In genomic region chr5:112186401-112186990, GRCh38 we compare ENCODE assay signal across 8 cellular contexts.
A peak's percentile ranks its signal among the peaks of the same experiment; 100 is the strongest.
DNase-seq lines count a peak whose midpoint lies in the region; ATAC-seq, FAIRE-seq and TF ChIP-seq lines count a peak whose summit lies in the region.

No MANE protein-coding gene starts in this region.

- H3K79me2 ChIP-seq in PC-9 (ENCODE audit: low read depth) (no peaks in the 10 kb centered on the region), neural progenitor cell (ENCODE audit: low read depth) (no peaks in the 10 kb centered on the region)

- H3K4me2 ChIP-seq in PC-9 (no peak overlapping the region), neural progenitor cell (no peak overlapping the region)

- no peak overlapping the region for H3K27ac ChIP-seq in CD4-positive, CD25-positive, alpha-beta regulatory T cell (ENCODE audit: insufficient read depth, low read length, poor library complexity, severe bottlenecking)
- H3K27ac ChIP-seq in PC-9, result no peak overlapping the region
- H3K27ac ChIP-seq in neural progenitor cell, result no peak overlapping the region

- intact Hi-C loops in PC-9 (cut with micrococcal nuclease; ENCODE audit: unreplicated experiment), result no loop called here

- ATAC-seq in CD4-positive, CD25-positive, alpha-beta regulatory T cell (ENCODE audit: low read depth in 2 of 2), result no peak
- ATAC-seq in activated naive CD4-positive, alpha-beta T cell treated with anti-CD3 and anti-CD28 coated beads, Interleukin-2, amount 50 U/mL, for 72 hours, result no peak
- ATAC-seq in HG02884 (IDR thresholded peaks at IDR 0.05; ENCODE audit: unreplicated experiment), result no peak
- no peak for ATAC-seq in GM19397 (IDR thresholded peaks at IDR 0.05; ENCODE audit: unreplicated experiment)

- H3K9ac ChIP-seq in neural progenitor cell, result no peak overlapping the region

- H3K9me3 Mint-ChIP-seq in CD4-positive, CD25-positive, alpha-beta regulatory T cell, result no peaks in the 10 kb centered on the region
- no peaks in the 10 kb centered on the region for H3K9me3 Mint-ChIP-seq in neural progenitor cell
- no peaks in the 10 kb centered on the region for H3K9me3 Mint-ChIP-seq in activated naive CD4-positive, alpha-beta T cell treated with anti-CD3 and anti-CD28 coated beads, Interleukin-2, amount 50 U/mL, for 72 hours

- H3K9me2 ChIP-seq in PC-9 (ENCODE audit: insufficient read depth), result no peaks in the 10 kb centered on the region

- peaks cover 7% of the 10 kb centered on the region; the same call in 1 of the 2 replicates for H3F3A ChIP-seq in PC-9 (ENCODE audit: insufficient read depth, low read depth)
- H3F3A ChIP-seq in neural progenitor cell (ENCODE audit: low read depth), result no peaks in the 10 kb centered on the region

- H3K27me3 Mint-ChIP-seq in CD4-positive, CD25-positive, alpha-beta regulatory T cell, result peaks cover 62% of the 10 kb centered on the region
- H3K27me3 Mint-ChIP-seq in neural progenitor cell (ENCODE audit: insufficient read depth, low read depth), result peaks cover 2% of the 10 kb centered on the region

- no peaks in the 10 kb centered on the region for H3K36me3 Mint-ChIP-seq in CD4-positive, CD25-positive, alpha-beta regulatory T cell
- H3K36me3 Mint-ChIP-seq in neural progenitor cell, result peaks cover 9% of the 10 kb centered on the region
- H3K36me3 Mint-ChIP-seq in activated naive CD4-positive, alpha-beta T cell treated with anti-CD3 and anti-CD28 coated beads, Interleukin-2, amount 50 U/mL, for 72 hours, result no peaks in the 10 kb centered on the region

- no peak overlapping the region for H3K27ac Mint-ChIP-seq in CD4-positive, CD25-positive, alpha-beta regulatory T cell
- H3K27ac Mint-ChIP-seq in neural progenitor cell, result no peak overlapping the region
- no peak overlapping the region for H3K27ac Mint-ChIP-seq in activated naive CD4-positive, alpha-beta T cell treated with anti-CD3 and anti-CD28 coated beads, Interleukin-2, amount 50 U/mL, for 72 hours

- peak; percentile 42 for FAIRE-seq in GM19239 (lab: Jason Lieb, UNC)

- TF ChIP-seq CTCF in PC-9 (conservative IDR thresholded peaks at IDR 0.05) (peak; percentile 59), neural progenitor cell (IDR thresholded peaks at IDR 0.05) (peak; percentile 69)

- POLR2A ChIA-PET in PC-9 (lab: Charles Lee; ENCODE audit: unreplicated experiment), result no interaction called here

- BruUV-seq in PC-9 (replicated peaks; lab: Mats Ljungman, UMichigan), result no TSS peak

- no peaks in the 10 kb centered on the region for H3K4me1 Mint-ChIP-seq in CD4-positive, CD25-positive, alpha-beta regulatory T cell
- H3K4me1 Mint-ChIP-seq in neural progenitor cell, result peaks cover 44% of the 10 kb centered on the region

- H3K9me3 ChIP-seq in CD4-positive, CD25-positive, alpha-beta regulatory T cell (ENCODE audit: control insufficient read depth in 2 of 2, low read length in 2 of 2), result no peaks in the 10 kb centered on the region
- H3K9me3 ChIP-seq in PC-9 (ENCODE audit: insufficient read depth, low read depth) (no peaks in the 10 kb centered on the region), neural progenitor cell (ENCODE audit: low read depth) (no peaks in the 10 kb centered on the region)

- no peaks in the 10 kb centered on the region for H4K20me1 ChIP-seq in PC-9 (ENCODE audit: insufficient read depth)
- H4K20me1 ChIP-seq in neural progenitor cell (ENCODE audit: low read depth), result no peaks in the 10 kb centered on the region

- H3K4me3 ChIP-seq in CD4-positive, CD25-positive, alpha-beta regulatory T cell (ENCODE audit: low read depth, low read length), result no peak overlapping the region
- no peak overlapping the region for H3K4me3 ChIP-seq in PC-9
- no peak overlapping the region for H3K4me3 ChIP-seq in neural progenitor cell

- no peaks in the 10 kb centered on the region for H3K36me3 ChIP-seq in CD4-positive, CD25-positive, alpha-beta regulatory T cell (ENCODE audit: control insufficient read depth, insufficient read depth, low read length)
- H3K36me3 ChIP-seq in PC-9 (ENCODE audit: low read depth) (no peaks in the 10 kb centered on the region), neural progenitor cell (no peaks in the 10 kb centered on the region)

- CTCF ChIA-PET in PC-9 (lab: Charles Lee), result no interaction called here

- peak in 2 of 3 donors; percentile 8 to 50 for DNase-seq in CD4-positive, CD25-positive, alpha-beta regulatory T cell
- no peak for DNase-seq in GM19239 (ENCODE audit: insufficient read length, low spot score)
- no peak for DNase-seq in PC-9
- peak; percentile 6 for DNase-seq in effector CD4-positive, alpha-beta T cell
- peak; percentile 55 for DNase-seq in neural progenitor cell (ENCODE audit: low spot score)
- DNase-seq in activated naive CD4-positive, alpha-beta T cell treated with anti-CD3 and anti-CD28 coated beads, Interleukin-2, amount 50 U/mL, for 72 hours (ENCODE audit: low spot score in 2 of 2), result no peak

- H2AFZ ChIP-seq in PC-9 (no peak overlapping the region), neural progenitor cell (replicated peaks) (no peak overlapping the region)

- H3K4me1 ChIP-seq in CD4-positive, CD25-positive, alpha-beta regulatory T cell (ENCODE audit: control insufficient read depth, insufficient read depth, low read length, poor library complexity, severe bottlenecking), result no peaks in the 10 kb centered on the region
- H3K4me1 ChIP-seq in PC-9 (replicated peaks; ENCODE audit: insufficient read depth) (0 out of 2 replicates have a peak, but pooled peaks cover 14% of the 10 kb centered on the region), neural progenitor cell (peaks cover 17% of the 10 kb centered on the region)

- peaks cover 15% of the 10 kb centered on the region for H3K27me3 ChIP-seq in CD4-positive, CD25-positive, alpha-beta regulatory T cell (ENCODE audit: control insufficient read depth, insufficient read depth, low read length)
- no peaks in the 10 kb centered on the region for H3K27me3 ChIP-seq in PC-9 (ENCODE audit: insufficient read depth, low read depth)
- no peaks in the 10 kb centered on the region for H3K27me3 ChIP-seq in neural progenitor cell

- H3K4me3 Mint-ChIP-seq in CD4-positive, CD25-positive, alpha-beta regulatory T cell, result no peak overlapping the region
- H3K4me3 Mint-ChIP-seq in neural progenitor cell, result no peak overlapping the region

Comparison
In these comparisons a context has a peak if more than half of its experiments do, and no peak if none do; other contexts are left out.
1. DNase-seq: peak in CD4-positive, CD25-positive, alpha-beta regulatory T cell (2 of 3), effector CD4-positive, alpha-beta T cell (single experiment) and neural progenitor cell (single experiment); none in GM19239 (single experiment), PC-9 (0 of 2) and activated naive CD4-positive, alpha-beta T cell treated with anti-CD3 and anti-CD28 coated beads, Interleukin-2, amount 50 U/mL, for 72 hours (0 of 2).